In genomic region chr2:160337728-160338127, GRCh38 we compare ENCODE assay signal across 22 cellular contexts.
DNase-seq lines count a peak whose midpoint lies in the region; ATAC-seq and TF ChIP-seq lines count a peak whose summit lies in the region.
"Had no signal": no experiment of that assay in that cellular context is flagged by ENCODE, and none has a peak within 500 bp of the region (broad histone marks: within the 10 kb centered on the region; RNA-seq: fewer than 3 reads in every experiment).

No MANE protein-coding gene starts in this region.

- ATAC-seq in left cardiac atrium (no peak), T-cell (replicated peaks in 1 of 4) (no peak), HG03460 (IDR thresholded peaks at IDR 0.05; ENCODE audit: unreplicated experiment) (no peak)
- ATAC-seq: HCT116, Panc1 had no signal

- TF ChIP-seq POLR2A in uterus (IDR thresholded peaks at IDR 0.05), result no peak

- H3K9ac ChIP-seq in muscle layer of colon (ENCODE audit: low read length), result no peak overlapping the region

- H3K4me1 Mint-ChIP-seq in T-cell (peaks cover 83 to 88% (median 85%) of the 10 kb centered on the region in 3 donors), glutamatergic neuron (ENCODE audit: low read depth, unreplicated experiment) (peaks cover 18% of the 10 kb centered on the region)

- H3K4me3 Mint-ChIP-seq in T-cell (no peak overlapping the region), glutamatergic neuron (ENCODE audit: unreplicated experiment) (no peak overlapping the region)

- TF ChIP-seq CTCF in left ventricle myocardium inferior (IDR thresholded peaks at IDR 0.05; ENCODE audit: borderline replicate concordance) (no peak), uterus (IDR thresholded peaks at IDR 0.05) (no peak), glutamatergic neuron (IDR thresholded peaks at IDR 0.05; ENCODE audit: partially characterized antibody, unreplicated experiment) (no peak)

- no peaks in the 10 kb centered on the region for H3K9me3 ChIP-seq in left ventricle myocardium inferior (replicated peaks)
- no peaks in the 10 kb centered on the region for H3K9me3 ChIP-seq in muscle layer of colon (ENCODE audit: low read length)
- no peaks in the 10 kb centered on the region for H3K9me3 ChIP-seq in uterus
- H3K9me3 ChIP-seq: MG63 had no signal

- H3K27ac ChIP-seq in left ventricle myocardium inferior (replicated peaks) (peak overlapping the region; percentile 15), muscle layer of colon (ENCODE audit: low read depth, low read length) (peak overlapping the region; percentile 13), uterus (peak overlapping the region; percentile 27 to 74)

- intact Hi-C loops in left ventricle myocardium inferior (cut with micrococcal nuclease) (loop anchor here (5.0 kb wide), 1 partner anchor 85 kb away; no protein-coding TSS in a partner anchor), left cardiac atrium (cut with DNase I) (loop anchor here (10.0 kb wide), 1 partner anchor 67 kb away; no protein-coding TSS in a partner anchor), uterus (cut with DNase I; ENCODE audit: low total_unique reads) (no loop called here)

- POLR2A ChIA-PET in T-cell (lab: Charles Lee), result interaction anchor here (0.6 to 0.7 kb wide), 3 partner anchors 265 to 975 kb away, joined by 3 to 11 read pairs (median 5); no protein-coding TSS in a partner anchor

- H3K27me3 Mint-ChIP-seq in T-cell (no peaks in the 10 kb centered on the region), glutamatergic neuron (ENCODE audit: unreplicated experiment) (peaks cover 3% of the 10 kb centered on the region)

- H3K4me3 ChIP-seq in left ventricle myocardium inferior (no peak overlapping the region), muscle layer of colon (ENCODE audit: low read depth in 1 of 2, low read length in 2 of 2) (no peak overlapping the region), uterus (no peak overlapping the region)
- H3K4me3 ChIP-seq: MG63 had no signal

- CTCF ChIA-PET in T-cell (lab: Charles Lee), result interaction anchor here (0.6 to 1.5 kb wide), 8 partner anchors 9 to 1554 kb away, joined by 3 to 5 read pairs (median 3); no protein-coding TSS in a partner anchor

- no peak for DNase-seq in left ventricle myocardium inferior
- DNase-seq in left cardiac atrium, result no peak
- DNase-seq in T-cell, result no peak
- no peak for DNase-seq in uterus
- no peak for DNase-seq in glutamatergic neuron
- no peak for DNase-seq in germinal center (ENCODE audit: low spot score)
- DNase-seq: AML-193, C1 segment of cervical spinal cord, DMS53, GDM1, Kasumi-1, MG63, NCI-H1417 treated with DMSO at 0.1 percent for 48 hours, NCI-H187 treated with DMSO at 0.1 percent for 48 hours, NCI-H226, NCI-H510A treated with DMSO at 0.1 percent for 48 hours, NCI-H748 treated with DMSO at 0.1 percent for 48 hours, SIG-M5 had no signal

- H3K27ac Mint-ChIP-seq in T-cell (peak overlapping the region; percentile 26 to 53), glutamatergic neuron (ENCODE audit: unreplicated experiment) (no peak overlapping the region)

- H3K9me3 Mint-ChIP-seq in T-cell, result no peaks in the 10 kb centered on the region
- H3K9me3 Mint-ChIP-seq in glutamatergic neuron (ENCODE audit: unreplicated experiment), result no peaks in the 10 kb centered on the region

- H3K27me3 ChIP-seq in left ventricle myocardium inferior (ENCODE audit: low read depth) (no peaks in the 10 kb centered on the region), muscle layer of colon (ENCODE audit: control insufficient read depth in 1 of 2, insufficient read depth in 2 of 2, low read length in 2 of 2) (no peaks in the 10 kb centered on the region), uterus (no peaks in the 10 kb centered on the region)
- H3K27me3 ChIP-seq: MG63 had no signal

- H3K36me3 ChIP-seq in left ventricle myocardium inferior (no peaks in the 10 kb centered on the region), muscle layer of colon (ENCODE audit: insufficient read depth, low read length) (no peaks in the 10 kb centered on the region), uterus (no peaks in the 10 kb centered on the region)

- H3K4me1 ChIP-seq in left ventricle myocardium inferior, result peaks cover 99% of the 10 kb centered on the region
- H3K4me1 ChIP-seq in muscle layer of colon (ENCODE audit: insufficient read depth, low read length), result peaks cover 70% of the 10 kb centered on the region
- peaks cover 0 to 10% of the 10 kb centered on the region in 2 donors for H3K4me1 ChIP-seq in uterus

- H3K36me3 Mint-ChIP-seq in T-cell, result peaks cover 8% of the 10 kb centered on the region
- no peaks in the 10 kb centered on the region for H3K36me3 Mint-ChIP-seq in glutamatergic neuron (ENCODE audit: unreplicated experiment)
